Comparison of ENCODE assay signal across 8 cellular contexts in genomic region chr2:169694113-169694893, GRCh38. TPM values are rescaled to one million over a fixed set of nuclear protein-coding genes. Genes with fewer than 3 reads are reported as not detected.
A peak's percentile ranks its signal among the peaks of the same experiment; 100 is the strongest.
DNase-seq lines count a peak whose midpoint lies in the region; ATAC-seq, FAIRE-seq and TF ChIP-seq lines count a peak whose summit lies in the region.

CFAP210 (minus strand) TSS chr2:169694405; CDS start chr2:169694327, 78 bp downstream.
PHOSPHO2 (plus strand) TSS chr2:169694469; CDS start chr2:169700972, 6,503 bp downstream.

- H3K4me3 ChIP-seq in WI38 (ENCODE audit: low read depth, low read length) (peak within 1 kb of the TSS; percentile 90), cardiac fibroblast (replicated peaks in 1 of 2; ENCODE audit: low read depth in 2 of 2, low read length in 2 of 2) (peak within 1 kb of the TSS; percentile 74 to 88), small intestine (ENCODE audit: low read depth in 1 of 2, low read length in 2 of 2) (peak within 1 kb of the TSS; percentile 50 to 74)

- no peaks in the 10 kb centered on the region for H3K9me3 ChIP-seq in small intestine (ENCODE audit: control insufficient read depth, low read depth)

- DNase-seq in AG08395 (ENCODE audit: low spot score) (peak; percentile 98), NCI-H2227 (lab: John Stamatoyannopoulos, UW; ENCODE audit: unreplicated experiment) (peak; percentile 99), cardiac fibroblast (ENCODE audit: low read depth in 2 of 2) (peak; percentile 97 to 98), iPS-NIHi7 (ENCODE audit: extremely low spot score) (peak; percentile 97), small intestine (peak; percentile 98)

- no peaks in the 10 kb centered on the region for H3K4me1 ChIP-seq in small intestine (ENCODE audit: control insufficient read depth in 2 of 2, insufficient read depth in 1 of 2, low read depth in 1 of 2, low read length in 1 of 2)

- ATAC-seq in GM18909 (IDR thresholded peaks at IDR 0.05; ENCODE audit: poor library complexity, unreplicated experiment) (peak; percentile 99), HG03159 (IDR thresholded peaks at IDR 0.05; ENCODE audit: unreplicated experiment) (peak; percentile 97)

- H3K27ac ChIP-seq in small intestine (ENCODE audit: low read depth in 1 of 2, low read length in 1 of 2), result peak within 1 kb of the TSS; percentile 92 to 93

- no peaks in the 10 kb centered on the region for H3K36me3 ChIP-seq in small intestine (ENCODE audit: control insufficient read depth in 2 of 2, insufficient read depth in 2 of 2, low read length in 2 of 2)

- 0 to 1% (median 1%) methylated on average over 47 to 63 of the region's 63 CpGs for WGBS in small intestine, 3 donors

- no peak for TF ChIP-seq CTCF in WI38 (IDR thresholded peaks at IDR 0.05; ENCODE audit: low read depth, low read length)
- TF ChIP-seq CTCF in cardiac fibroblast (IDR thresholded peaks at IDR 0.05; ENCODE audit: low read depth, low read length), result no peak

- H3K27me3 ChIP-seq in small intestine (ENCODE audit: control insufficient read depth in 2 of 2, insufficient read depth in 2 of 2, low read length in 2 of 2), result no peaks in the 10 kb centered on the region

- no peak for FAIRE-seq in small intestine (lab: Jason Lieb, UNC)

RNA-seq across cellular contexts. Expression of gene CFAP210, which starts in this region (rescaled TPM):
- under 1 TPM in 1 of 3 donors, not detected in 2; 0.27 TPM for polyA plus RNA-seq in small intestine

RNA-seq across cellular contexts. Expression of gene PHOSPHO2, which starts in this region (rescaled TPM):
- polyA plus RNA-seq in small intestine, result 1 to 10 TPM; 3.8 to 5.5 (median 5.1) TPM

Comparison
In these comparisons a context has a peak if more than half of its experiments do, and no peak if none do; other contexts are left out.
1. Peak in every context shown above with its lines: DNase-seq, ATAC-seq, H3K4me3 ChIP-seq and H3K27ac ChIP-seq.